25 cellular contexts compared by ENCODE assay signal in genomic region chr20:9741996-9742395, GRCh38.
A peak's percentile ranks its signal among the peaks of the same experiment; 100 is the strongest.
DNase-seq lines count a peak whose midpoint lies in the region; ATAC-seq and FAIRE-seq lines count a peak whose summit lies in the region.
"Had no signal": no experiment of that assay in that cellular context is flagged by ENCODE, and none has a peak within 500 bp of the region (broad histone marks: within the 10 kb centered on the region; RNA-seq: fewer than 3 reads in every experiment).

No MANE protein-coding gene starts in this region.

- no peak overlapping the region for H3K4me3 ChIP-seq in small intestine (ENCODE audit: low read depth in 1 of 2, low read length in 2 of 2)
- H3K4me3 ChIP-seq: A549; BLaER1 treated with 17β-estradiol and CSF1 and Interleukin-3, amounts not matched to agents 10 nM and 100 nM; HAP-1 had no signal

- H3K36me3 ChIP-seq in small intestine (ENCODE audit: control insufficient read depth in 2 of 2, insufficient read depth in 2 of 2, low read length in 2 of 2) = no peaks in the 10 kb centered on the region
- H3K36me3 ChIP-seq: BE2C; BLaER1 treated with 17β-estradiol and CSF1 and Interleukin-3, amounts not matched to agents 10 nM and 100 nM; HAP-1 had no signal

- H3K4me1 ChIP-seq in small intestine (ENCODE audit: control insufficient read depth in 2 of 2, insufficient read depth in 1 of 2, low read depth in 1 of 2, low read length in 1 of 2) = no peaks in the 10 kb centered on the region
- H3K4me1 ChIP-seq: A549, BE2C, HAP-1 had no signal

- 46 to 56% (median 55%) methylated on average over 3 of the region's 3 CpGs for WGBS in small intestine, 3 donors

- H3K9me3 ChIP-seq in small intestine (ENCODE audit: control insufficient read depth, low read depth) = no peaks in the 10 kb centered on the region
- H3K9me3 ChIP-seq: BE2C, HAP-1 had no signal

- no peak for FAIRE-seq in small intestine (lab: Jason Lieb, UNC)
- FAIRE-seq: D721Med, GM12891, GM18507, H54 had no signal

- no peak for ATAC-seq in HG02840 (IDR thresholded peaks at IDR 0.05; ENCODE audit: low FRiP score, unreplicated experiment)
- ATAC-seq: A549 had no signal

- peak; percentile 31 for DNase-seq in NCI-H446 treated with DMSO at 0.1 percent for 48 hours (lab: John Stamatoyannopoulos, UW)
- no peak for DNase-seq in NCI-H446 (lab: John Stamatoyannopoulos, UW)
- peak; percentile 50 for DNase-seq in cerebellum (ENCODE audit: low spot score)
- peak; percentile 28 for DNase-seq in small intestine
- DNase-seq in kidney tubule cell (ENCODE audit: low spot score) = no peak
- DNase-seq: 8988T; ACHN; AML-193; BE2C; CD4-positive, alpha-beta T cell; CD8-positive, alpha-beta memory T cell; DMS 273 treated with DMSO at 0.1 percent for 48 hours; DMS79; EL; GF-D8; GOT3; HFFc6 had no signal

- no peaks in the 10 kb centered on the region for H3K27me3 ChIP-seq in small intestine (ENCODE audit: control insufficient read depth in 2 of 2, insufficient read depth in 2 of 2, low read length in 2 of 2)
- H3K27me3 ChIP-seq: BLaER1 treated with 17β-estradiol and CSF1 and Interleukin-3, amounts not matched to agents 10 nM and 100 nM had no signal

- no peak overlapping the region for H3K27ac ChIP-seq in small intestine (ENCODE audit: low read depth in 1 of 2, low read length in 1 of 2)
- H3K27ac ChIP-seq: A549; BLaER1 treated with 17β-estradiol and CSF1 and Interleukin-3, amounts not matched to agents 10 nM and 100 nM had no signal

Comparison
In these comparisons a context has a peak if more than half of its experiments do, and no peak if none do; other contexts are left out.
1. DNase-seq: peak in NCI-H446 treated with DMSO at 0.1 percent for 48 hours (single experiment), cerebellum (single experiment) and small intestine (single experiment); none in NCI-H446 (0 of 2) and kidney tubule cell (single experiment).